Comparison of ENCODE assay signal across 18 cellular contexts in genomic region chr4:69875986-69876542, GRCh38. TPM values are rescaled to one million over a fixed set of nuclear protein-coding genes. Genes with fewer than 3 reads are reported as not detected.
DNase-seq lines count a peak whose midpoint lies in the region; TF ChIP-seq lines count a peak whose summit lies in the region.
"Had no signal": no experiment of that assay in that cellular context is flagged by ENCODE, and none has a peak within 500 bp of the region (broad histone marks: within the 10 kb centered on the region; RNA-seq: fewer than 3 reads in every experiment).

No MANE protein-coding gene starts in this region.

- peak; percentile 39 for DNase-seq in DMS53 (lab: John Stamatoyannopoulos, UW)
- DNase-seq in DMS53 treated with DMSO at 0.1 percent for 48 hours (lab: John Stamatoyannopoulos, UW; ENCODE audit: unreplicated experiment): no peak
- DNase-seq in kidney glomerular epithelial cell (lab: John Stamatoyannopoulos, UW): peak; percentile 20
- DNase-seq in renal cortical epithelial cell (ENCODE audit: low read depth): peak; percentile 64
- no peak for DNase-seq in NCI-H187 (lab: John Stamatoyannopoulos, UW)
- DNase-seq in MV-4-11 (lab: John Stamatoyannopoulos, UW): no peak
- no peak for DNase-seq in nucleus accumbens (lab: John Stamatoyannopoulos, UW)
- DNase-seq: CD8-positive, alpha-beta memory T cell; DMS79; GM23248 had no signal

- H3K4me1 ChIP-seq in liver (ENCODE audit: control insufficient read depth in 4 of 4, insufficient read depth in 4 of 4, low read length in 3 of 4): peaks cover 1 to 14% (median 9%) of the 10 kb centered on the region in 4 donors

- no peak overlapping the region for H3K9ac ChIP-seq in liver (ENCODE audit: low read depth in 1 of 2, low read length in 2 of 2)
- H3K9ac ChIP-seq: GM23248 had no signal

- H3K36me3 ChIP-seq in liver (ENCODE audit: control insufficient read depth in 4 of 4, insufficient read depth in 3 of 4, low read depth in 1 of 4, low read length in 3 of 4): no peaks in the 10 kb centered on the region

- no peak overlapping the region for H3K4me3 ChIP-seq in liver (ENCODE audit: low read depth in 1 of 3, low read length in 3 of 3)
- H3K4me3 ChIP-seq: GM12878, GM23248 had no signal

- H3K27me3 ChIP-seq in liver (ENCODE audit: control insufficient read depth in 4 of 4, insufficient read depth in 4 of 4, low read length in 3 of 4): no peaks in the 10 kb centered on the region

- peak overlapping the region in 1 of 2 donors; percentile 40 for H3K27ac ChIP-seq in liver (ENCODE audit: low read depth in 1 of 2, low read length in 2 of 2)
- H3K27ac ChIP-seq: 22Rv1, GM23248 had no signal

- TF ChIP-seq RAD21 in liver (IDR thresholded peaks at IDR 0.05): no peak

- no peaks in the 10 kb centered on the region for H3K9me3 ChIP-seq in liver (ENCODE audit: control insufficient read depth in 4 of 4, low read length in 3 of 4)

- no peak for TF ChIP-seq CTCF in liver (IDR thresholded peaks at IDR 0.05; ENCODE audit: low read depth, low read length, missing input control)

- WGBS in liver: 49% methylated on average over 4 of the region's 4 CpGs

TF ChIP-seq in liver, 16 proteins besides CTCF, POLR2A, EP300 and RAD21:
- TF ChIP-seq, protein P1, sequence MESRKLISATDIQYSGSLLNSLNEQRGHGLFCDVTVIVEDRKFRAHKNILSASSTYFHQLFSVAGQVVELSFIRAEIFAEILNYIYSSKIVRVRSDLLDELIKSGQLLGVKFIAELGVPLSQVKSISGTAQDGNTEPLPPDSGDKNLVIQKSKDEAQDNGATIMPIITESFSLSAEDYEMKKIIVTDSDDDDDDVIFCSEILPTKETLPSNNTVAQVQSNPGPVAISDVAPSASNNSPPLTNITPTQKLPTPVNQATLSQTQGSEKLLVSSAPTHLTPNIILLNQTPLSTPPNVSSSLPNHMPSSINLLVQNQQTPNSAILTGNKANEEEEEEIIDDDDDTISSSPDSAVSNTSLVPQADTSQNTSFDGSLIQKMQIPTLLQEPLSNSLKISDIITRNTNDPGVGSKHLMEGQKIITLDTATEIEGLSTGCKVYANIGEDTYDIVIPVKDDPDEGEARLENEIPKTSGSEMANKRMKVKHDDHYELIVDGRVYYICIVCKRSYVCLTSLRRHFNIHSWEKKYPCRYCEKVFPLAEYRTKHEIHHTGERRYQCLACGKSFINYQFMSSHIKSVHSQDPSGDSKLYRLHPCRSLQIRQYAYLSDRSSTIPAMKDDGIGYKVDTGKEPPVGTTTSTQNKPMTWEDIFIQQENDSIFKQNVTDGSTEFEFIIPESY (IDR thresholded peaks at IDR 0.05): peak; percentile 2
- TF ChIP-seq, protein P2, sequence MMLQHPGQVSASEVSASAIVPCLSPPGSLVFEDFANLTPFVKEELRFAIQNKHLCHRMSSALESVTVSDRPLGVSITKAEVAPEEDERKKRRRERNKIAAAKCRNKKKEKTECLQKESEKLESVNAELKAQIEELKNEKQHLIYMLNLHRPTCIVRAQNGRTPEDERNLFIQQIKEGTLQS (IDR thresholded peaks at IDR 0.05): no peak
- no peak for TF ChIP-seq SP1 (IDR thresholded peaks at IDR 0.05)

RNA-seq across cellular contexts. Expression of gene SULT1E1, which starts 16.1 kb away (rescaled TPM):
- 10 to 100 TPM; 14.7 to 63.0 TPM for total RNA-seq in liver
- polyA plus RNA-seq in liver: 10 to 100 TPM in 1 of 2 donors, 1 to 10 TPM in 1; 1.8 to 26.0 TPM
- 0.30 TPM in 1 of 2 replicates, not detected in the other for total RNA-seq in renal cortical epithelial cell
- total RNA-seq: CD8-positive, alpha-beta memory T cell; G401; GM12878; GM23248; HT-29 had no signal
- polyA plus RNA-seq: BJ; CD14-positive monocyte; CD8-positive, alpha-beta memory T cell; GM12878; GM23248 had no signal

RNA-seq across cellular contexts. Expression of gene CSN1S1, which starts 54.8 kb away (rescaled TPM):
- total RNA-seq in liver (not detected), renal cortical epithelial cell (not detected in 2 replicates)
- not detected for polyA plus RNA-seq in liver
- total RNA-seq: A673; CD8-positive, alpha-beta memory T cell; G401; GM12878; GM23248; HT-29 had no signal
- polyA plus RNA-seq: BJ; CD14-positive monocyte; CD8-positive, alpha-beta memory T cell; GM12878; GM23248 had no signal

Comparison
In these comparisons a context has a peak if more than half of its experiments do, and no peak if none do; other contexts are left out.
1. DNase-seq: peak in DMS53 (single experiment), kidney glomerular epithelial cell (single experiment) and renal cortical epithelial cell (single experiment); none in DMS53 treated with DMSO at 0.1 percent for 48 hours (single experiment), NCI-H187 (0 of 2), MV-4-11 (single experiment) and nucleus accumbens (0 of 56).
2. RNA of gene SULT1E1, which starts 16.1 kb away (total RNA-seq): 14.7 to 63.0 TPM in liver; 0.30 TPM in renal cortical epithelial cell; every median in the first group is over 10 times any median in the second.